Comparison of ENCODE assay signal across 14 cellular contexts in the genomic region with DNA sequence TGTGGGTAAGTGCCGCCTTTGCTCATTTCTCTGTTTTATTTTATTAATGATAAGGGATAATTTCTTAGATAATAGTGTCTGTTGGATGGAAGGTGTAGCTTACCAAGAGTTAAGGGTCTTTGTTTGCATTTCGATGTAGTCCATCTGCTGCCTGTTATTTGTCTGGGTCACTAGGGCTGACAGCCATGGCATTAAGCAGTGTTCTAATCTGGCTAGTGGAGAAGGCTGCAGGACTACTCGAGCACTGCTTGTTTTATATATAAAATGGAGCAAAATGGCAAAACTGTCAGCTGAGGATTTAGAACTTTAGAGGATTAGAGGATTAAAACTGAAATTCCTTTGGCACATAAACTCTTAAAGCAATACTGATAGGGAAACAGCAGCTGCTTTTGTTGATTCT.
A peak's percentile ranks its signal among the peaks of the same experiment; 100 is the strongest.
DNase-seq lines count a peak whose midpoint lies in the region; ATAC-seq and TF ChIP-seq lines count a peak whose summit lies in the region.
"Had no signal": no experiment of that assay in that cellular context is flagged by ENCODE, and none has a peak within 500 bp of the region (broad histone marks: within the 10 kb centered on the region; RNA-seq: fewer than 3 reads in every experiment).

No MANE protein-coding gene starts in this region.

- ATAC-seq in activated naive CD4-positive, alpha-beta T cell treated with anti-CD3 and anti-CD28 coated beads, Interleukin-2, amount 50 U/mL, for 72 hours: no peak
- ATAC-seq: GM12878, GM23338 had no signal

- H3K27ac ChIP-seq in WERI-Rb-1 (peak overlapping the region; percentile 67), coronary artery (no peak overlapping the region)
- H3K27ac ChIP-seq: BLaER1 treated with 17β-estradiol and CSF1 and Interleukin-3, amounts not matched to agents 10 nM and 100 nM had no signal

- H3K9me3 Mint-ChIP-seq in activated naive CD4-positive, alpha-beta T cell treated with anti-CD3 and anti-CD28 coated beads, Interleukin-2, amount 50 U/mL, for 72 hours: no peaks in the 10 kb centered on the region
- H3K9me3 Mint-ChIP-seq: GM23338 had no signal

- H3K27me3 ChIP-seq in WERI-Rb-1 (ENCODE audit: insufficient read depth, low read depth, severe bottlenecking): no peaks in the 10 kb centered on the region
- H3K27me3 ChIP-seq: BLaER1 treated with 17β-estradiol and CSF1 and Interleukin-3, amounts not matched to agents 10 nM and 100 nM had no signal

- H3K27ac Mint-ChIP-seq in activated naive CD4-positive, alpha-beta T cell treated with anti-CD3 and anti-CD28 coated beads, Interleukin-2, amount 50 U/mL, for 72 hours: no peak overlapping the region
- H3K27ac Mint-ChIP-seq: CD4-positive, CD25-positive, alpha-beta regulatory T cell; GM23338 had no signal

- no peaks in the 10 kb centered on the region for H3K36me3 Mint-ChIP-seq in activated naive CD4-positive, alpha-beta T cell treated with anti-CD3 and anti-CD28 coated beads, Interleukin-2, amount 50 U/mL, for 72 hours
- H3K36me3 Mint-ChIP-seq: CD4-positive, CD25-positive, alpha-beta regulatory T cell had no signal

- H3K4me3 ChIP-seq in WERI-Rb-1 (ENCODE audit: low read depth, low read length): peak overlapping the region; percentile 34
- no peak overlapping the region for H3K4me3 ChIP-seq in retinal pigment epithelial cell (ENCODE audit: low read length)
- no peak overlapping the region for H3K4me3 ChIP-seq in coronary artery
- H3K4me3 ChIP-seq: BLaER1 treated with 17β-estradiol and CSF1 and Interleukin-3, amounts not matched to agents 10 nM and 100 nM; GM12878; GM23338 had no signal

- H3K9me3 ChIP-seq in WERI-Rb-1 (ENCODE audit: severe bottlenecking): no peaks in the 10 kb centered on the region
- H3K9me3 ChIP-seq: BLaER1 treated with 17β-estradiol and CSF1 and Interleukin-3, amounts not matched to agents 10 nM and 100 nM had no signal

- peak; percentile 64 for DNase-seq in D341Med (ENCODE audit: low spot score)
- DNase-seq in NCI-H69 (lab: John Stamatoyannopoulos, UW): peak; percentile 71
- DNase-seq in WERI-Rb-1: peak; percentile 67
- peak; percentile 75 for DNase-seq in retinal pigment epithelial cell (ENCODE audit: low read depth)
- no peak for DNase-seq in stimulated activated CD4-positive, alpha-beta T cell treated with anti-CD3 and anti-CD28 coated beads, Interleukin-1b, Interleukin-23, amount 100 ng/mL, for 48 hours
- no peak for DNase-seq in coronary artery (ENCODE audit: low spot score)
- DNase-seq in activated naive CD4-positive, alpha-beta T cell treated with anti-CD3 and anti-CD28 coated beads, Interleukin-2, amount 50 U/mL, for 72 hours (ENCODE audit: low spot score in 2 of 2): no peak
- DNase-seq: ACHN; CD4-positive, CD25-positive, alpha-beta regulatory T cell; DMS79; H7 had no signal

- no peak for TF ChIP-seq CTCF in WERI-Rb-1 (IDR thresholded peaks at IDR 0.05; ENCODE audit: low read depth, low read length)
- TF ChIP-seq CTCF in retinal pigment epithelial cell (conservative IDR thresholded peaks at IDR 0.05; ENCODE audit: low read depth, low read length): no peak
- TF ChIP-seq CTCF in coronary artery (IDR thresholded peaks at IDR 0.05): no peak

- H3K36me3 ChIP-seq in WERI-Rb-1: no peaks in the 10 kb centered on the region
- H3K36me3 ChIP-seq: BLaER1 treated with 17β-estradiol and CSF1 and Interleukin-3, amounts not matched to agents 10 nM and 100 nM had no signal

Comparison
In these comparisons a context has a peak if more than half of its experiments do, and no peak if none do; other contexts are left out.
1. DNase-seq: peak in D341Med (single experiment), NCI-H69 (single experiment), WERI-Rb-1 (single experiment) and retinal pigment epithelial cell (single experiment); none in stimulated activated CD4-positive, alpha-beta T cell treated with anti-CD3 and anti-CD28 coated beads, Interleukin-1b, Interleukin-23, amount 100 ng/mL, for 48 hours (single experiment), coronary artery (single experiment) and activated naive CD4-positive, alpha-beta T cell treated with anti-CD3 and anti-CD28 coated beads, Interleukin-2, amount 50 U/mL, for 72 hours (0 of 2).